In the genomic region with DNA sequence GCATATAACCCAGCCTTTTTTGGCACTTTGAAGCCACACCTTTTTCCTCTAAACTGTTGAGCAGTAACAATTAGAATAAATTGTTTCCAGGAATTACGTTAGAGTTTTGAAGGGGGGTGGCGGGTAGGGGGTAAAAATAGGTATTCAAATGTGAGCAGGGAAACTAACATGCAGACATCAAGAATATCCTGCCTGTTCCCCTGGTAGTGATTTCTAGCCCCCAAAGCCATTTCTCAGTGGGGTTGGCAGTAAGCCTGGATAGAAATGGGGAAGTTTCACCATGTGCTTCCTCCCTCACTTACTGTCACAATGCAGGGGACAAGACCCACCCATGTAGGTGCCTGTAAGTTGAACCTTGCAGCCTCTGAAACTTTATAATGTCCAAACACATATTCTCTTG, we compare ENCODE assay signal across 15 cellular contexts. TPM values are rescaled to one million over a fixed set of nuclear protein-coding genes. Genes with fewer than 3 reads are reported as not detected.
DNase-seq lines count a peak whose midpoint lies in the region; ATAC-seq and TF ChIP-seq lines count a peak whose summit lies in the region.
"Had no signal": no experiment of that assay in that cellular context is flagged by ENCODE, and none has a peak within 500 bp of the region (broad histone marks: within the 10 kb centered on the region; RNA-seq: fewer than 3 reads in every experiment).

No MANE protein-coding gene starts in this region.

- no TSS peak for BruUV-seq in HCT116 (replicated peaks; lab: Mats Ljungman, UMichigan)

- H3K27ac Mint-ChIP-seq in endothelial cell (ENCODE audit: unreplicated experiment) = peak overlapping the region; percentile 85

- H3K9me2 ChIP-seq in HCT116 (ENCODE audit: insufficient read depth) (no peaks in the 10 kb centered on the region), GM23248 (ENCODE audit: insufficient read depth) (no peaks in the 10 kb centered on the region)
- H3K9me2 ChIP-seq: SK-N-SH had no signal

- RAD21 ChIA-PET in HCT116 (lab: Charles Lee; ENCODE audit: low non-redundant PET in 1 of 2, low total read pairs in 2 of 2, uncharacterized antibody in 2 of 2, unreplicated experiment in 2 of 2) = no interaction called here

- H3K36me3 ChIP-seq in HCT116 (ENCODE audit: control insufficient read depth in 1 of 2, insufficient read depth in 2 of 2, low read length in 2 of 2) = no peaks in the 10 kb centered on the region
- no peaks in the 10 kb centered on the region for H3K36me3 ChIP-seq in stomach
- H3K36me3 ChIP-seq in GM23248 (ENCODE audit: low read depth) = no peaks in the 10 kb centered on the region
- H3K36me3 ChIP-seq in prostate gland = no peaks in the 10 kb centered on the region
- H3K36me3 ChIP-seq in transverse colon = no peaks in the 10 kb centered on the region

- H4K20me1 ChIP-seq in HCT116 (ENCODE audit: insufficient read depth) (no peaks in the 10 kb centered on the region), GM23248 (ENCODE audit: insufficient read depth) (no peaks in the 10 kb centered on the region)

- H3K4me2 ChIP-seq in HCT116 (ENCODE audit: low read length) = peak overlapping the region; percentile 73; the same call in 1 of the 2 replicates
- H3K4me2 ChIP-seq in GM23248 (ENCODE audit: unreplicated experiment) = no peak overlapping the region

- ATAC-seq in HCT116 = no peak
- ATAC-seq: activated T-cell treated with anti-CD3 and anti-CD28 coated beads, Interleukin-2, amount 50 U/mL, for 4 hours; HepG2 had no signal

- no peaks in the 10 kb centered on the region for H3K9me3 ChIP-seq in HCT116 (ENCODE audit: control insufficient read depth in 1 of 2, insufficient read depth in 1 of 2, low read depth in 1 of 2, low read length in 2 of 2)
- H3K9me3 ChIP-seq in stomach = no peaks in the 10 kb centered on the region
- H3K9me3 ChIP-seq in GM23248 (ENCODE audit: low read depth) = no peaks in the 10 kb centered on the region
- no peaks in the 10 kb centered on the region for H3K9me3 ChIP-seq in prostate gland
- H3K9me3 ChIP-seq in transverse colon = no peaks in the 10 kb centered on the region
- H3K9me3 ChIP-seq: SK-N-SH had no signal

- intact Hi-C loops in HCT116 (cut with micrococcal nuclease) (no loop called here), stomach (cut with DNase I; ENCODE audit: low total_unique reads) (no loop called here), prostate gland (cut with DNase I) (no loop called here), transverse colon (cut with DNase I; ENCODE audit: low total_unique reads) (no loop called here)

- TF ChIP-seq CTCF in HCT116 (IDR thresholded peaks at IDR 0.05 in 2 of 3, conservative IDR thresholded peaks at IDR 0.05 in 1 of 3; ENCODE audit: borderline replicate concordance in 1 of 3, insufficient read depth in 1 of 3, low read depth in 2 of 3, low read length in 2 of 3) (no peak), endothelial cell (IDR thresholded peaks at IDR 0.05; ENCODE audit: unreplicated experiment) (no peak), stomach (IDR thresholded peaks at IDR 0.05) (no peak), prostate gland (IDR thresholded peaks at IDR 0.05) (no peak), transverse colon (IDR thresholded peaks at IDR 0.05) (no peak)

- H3K4me1 ChIP-seq in HCT116 (ENCODE audit: control insufficient read depth in 1 of 2, insufficient read depth in 2 of 2, low read length in 2 of 2) (peaks cover 43 to 78% of the 10 kb centered on the region in 2 experiments), stomach (peaks cover 11 to 69% (median 39%) of the 10 kb centered on the region in 4 donors), GM23248 (ENCODE audit: insufficient read depth) (peaks cover 42% of the 10 kb centered on the region), prostate gland (replicated peaks) (peaks cover 3% of the 10 kb centered on the region), transverse colon (peaks cover 22 to 54% (median 25%) of the 10 kb centered on the region in 4 donors)

- peaks cover 91% of the 10 kb centered on the region for H3K4me1 Mint-ChIP-seq in endothelial cell (ENCODE audit: unreplicated experiment)

- H3K27ac ChIP-seq in HCT116 (ENCODE audit: low read depth, low read length) (no peak overlapping the region), stomach (peak overlapping the region in 3 of 5 donors; percentile 11 to 23 (median 15)), GM23248 (no peak overlapping the region), prostate gland (no peak overlapping the region), transverse colon (no peak overlapping the region)

- in situ Hi-C loops in GM23248 (cut with MboI) = no loop called here
- in situ Hi-C loops in transverse colon (cut with MboI; ENCODE audit: low pct_ligation_motif_present in 1 of 4, low pct_unique_long_range_greater_than_20kb in 1 of 4, low sequenced_read_pairs in 3 of 4) = no loop called here

- no peak for TF ChIP-seq EP300 in stomach (IDR thresholded peaks at IDR 0.05)
- no peak for TF ChIP-seq EP300 in transverse colon (IDR thresholded peaks at IDR 0.05; ENCODE audit: low read depth)

- H3K4me3 ChIP-seq in HCT116 (replicated peaks in 1 of 2; ENCODE audit: low read depth in 1 of 2, low read length in 2 of 2) (no peak overlapping the region), stomach (no peak overlapping the region), GM23248 (no peak overlapping the region), prostate gland (no peak overlapping the region), transverse colon (no peak overlapping the region)

- TF ChIP-seq RAD21 in HCT116 (IDR thresholded peaks at IDR 0.05; ENCODE audit: low read depth) = no peak

- no peak overlapping the region for H3K4me3 Mint-ChIP-seq in endothelial cell (ENCODE audit: unreplicated experiment)
- H3K4me3 Mint-ChIP-seq: activated T-cell treated with anti-CD3 and anti-CD28 coated beads, Interleukin-2, amount 50 U/mL, for 4 hours; immature natural killer cell had no signal

- no peak for DNase-seq in HCT116 (ENCODE audit: low read depth, low spot score)
- DNase-seq in NOMO-1 treated with DMSO at 0.1 percent for 48 hours (lab: John Stamatoyannopoulos, UW; ENCODE audit: unreplicated experiment) = peak; percentile 86
- DNase-seq in endothelial cell (ENCODE audit: low spot score) = no peak
- DNase-seq in stomach = no peak
- DNase-seq in GM23248 = no peak
- DNase-seq in prostate gland (ENCODE audit: low spot score) = no peak
- no peak for DNase-seq in transverse colon
- DNase-seq: activated T-cell treated with anti-CD3 and anti-CD28 coated beads, Interleukin-2, amount 50 U/mL, for 4 hours; immature natural killer cell; NCI-H187 treated with DMSO at 0.1 percent for 48 hours; retina; SK-N-SH; stimulated activated CD4-positive, alpha-beta T cell treated with anti-CD3 and anti-CD28 coated beads, Interleukin-4, amount 100 ng/mL, for 4 hours; stimulated activated naive CD4-positive, alpha-beta T cell treated with Interleukin-2 at 50 U/mL for 16 hours had no signal

- no peaks in the 10 kb centered on the region for H3K27me3 Mint-ChIP-seq in endothelial cell (ENCODE audit: unreplicated experiment)

- H3K27me3 ChIP-seq in HCT116 (ENCODE audit: insufficient read depth, low read length) (no peaks in the 10 kb centered on the region), stomach (no peaks in the 10 kb centered on the region), GM23248 (replicated peaks; ENCODE audit: insufficient read depth) (no peaks in the 10 kb centered on the region), prostate gland (replicated peaks; ENCODE audit: insufficient read depth) (no peaks in the 10 kb centered on the region), transverse colon (no peaks in the 10 kb centered on the region)

- H3K9ac ChIP-seq in HCT116 (ENCODE audit: low read length) = no peak overlapping the region
- no peak overlapping the region for H3K9ac ChIP-seq in GM23248
- H3K9ac ChIP-seq: SK-N-SH had no signal

- H2AFZ ChIP-seq in HCT116 (ENCODE audit: low read depth, low read length, poor library complexity, severe bottlenecking) (no peak overlapping the region), GM23248 (no peak overlapping the region)

- H3K79me2 ChIP-seq in HCT116 (ENCODE audit: insufficient read depth, low read length) = peaks cover 8% of the 10 kb centered on the region; the same call in 1 of the 2 replicates
- no peaks in the 10 kb centered on the region for H3K79me2 ChIP-seq in GM23248 (ENCODE audit: insufficient read depth)

- H3F3A ChIP-seq in GM23248 (ENCODE audit: insufficient read depth) = peaks cover 18% of the 10 kb centered on the region

- TF ChIP-seq POLR2A in HCT116 (IDR thresholded peaks at IDR 0.05; ENCODE audit: borderline replicate concordance, extremely low read depth, insufficient read depth, insufficient read length) = no peak
- TF ChIP-seq POLR2A in stomach (IDR thresholded peaks at IDR 0.05) = no peak
- TF ChIP-seq POLR2A in prostate gland (IDR thresholded peaks at IDR 0.05) = no peak
- no peak for TF ChIP-seq POLR2A in transverse colon (IDR thresholded peaks at IDR 0.05)

- 53 to 87% (median 66%) methylated on average over 2 of the region's 2 CpGs for WGBS in stomach, 5 donors
- WGBS in GM23248 (ENCODE audit: low coverage in 1 of 2, low lambda C conversion rate in 2 of 2, missing lambda C conversion rate in 2 of 2), 2 experiments = 64 to 68% methylated on average over 2 of the region's 2 CpGs
- WGBS in prostate gland = 69% methylated on average over 2 of the region's 2 CpGs
- 59% methylated on average over 2 of the region's 2 CpGs; no CpG with 5 or more reads in 1 of the 2 donors for WGBS in transverse colon (ENCODE audit: low coverage in 1 of 2), 2 donors

- no peaks in the 10 kb centered on the region for H3K9me3 Mint-ChIP-seq in endothelial cell (ENCODE audit: unreplicated experiment)
- H3K9me3 Mint-ChIP-seq: activated T-cell treated with anti-CD3 and anti-CD28 coated beads, Interleukin-2, amount 50 U/mL, for 4 hours; immature natural killer cell had no signal

- CTCF ChIA-PET in HCT116 (lab: Charles Lee) = no interaction called here

- POLR2A ChIA-PET in HCT116 (lab: Charles Lee) = no interaction called here

- H3K36me3 Mint-ChIP-seq in endothelial cell (ENCODE audit: low read depth, unreplicated experiment) = peaks cover 10% of the 10 kb centered on the region
- H3K36me3 Mint-ChIP-seq: immature natural killer cell had no signal

TF ChIP-seq in HCT116, 20 proteins besides CTCF, POLR2A, EP300 and RAD21 (continues in another document):
- TF ChIP-seq FOSL1 (IDR thresholded peaks at IDR 0.05; ENCODE audit: low read depth) (no peak), POLR2AphosphoS5 (IDR thresholded peaks at IDR 0.05; ENCODE audit: low read depth, low read length) (no peak), SP1 (IDR thresholded peaks at IDR 0.05; ENCODE audit: low read depth) (no peak)

RNA-seq across cellular contexts. Expression of a gene that starts 3.8 kb away (rescaled TPM):
- total RNA-seq in HCT116 (2021; ENCODE audit: unreplicated experiment) (58.8 TPM), endothelial cell (ENCODE audit: unreplicated experiment) (339 TPM), stomach (10 to 100 TPM; 42.3 to 97.9 (median 82.1) TPM), prostate gland (100 to 1,000 TPM; 107 to 117 TPM), transverse colon (100 to 1,000 TPM in 1 of 4 donors, 10 to 100 TPM in 3; 44.5 to 120 (median 71.4) TPM)
- 41.9 and 42.8 TPM in 2 replicates for polyA plus RNA-seq in HCT116 (2012)
- polyA plus RNA-seq in stomach (10 to 100 TPM in 2 of 3 donors, 1 to 10 TPM in 1; 8.7 to 22.3 (median 12.2) TPM), GM23248 (2016; fragmentation: Nextera tagmentation; extraction: Ambion mirVana) (3.2 and 4.2 TPM in 2 replicates)
- total RNA-seq in GM23248 (2014; rRNA removed; shearing (Covaris generic)) = 10.7 and 21.2 TPM in 2 replicates

Comparison
In these comparisons a context has a peak if more than half of its experiments do, and no peak if none do; other contexts are left out.
1. H3K27ac ChIP-seq: peak in stomach (3 of 5); none in HCT116 (single experiment), GM23248 (single experiment), prostate gland (0 of 2) and transverse colon (0 of 4).